Comparison of ENCODE assay signal across 16 cellular contexts in genomic region chr2:112799291-112799975, GRCh38. TPM values are rescaled to one million over a fixed set of nuclear protein-coding genes. Genes with fewer than 3 reads are reported as not detected.
DNase-seq lines count a peak whose midpoint lies in the region; ATAC-seq, FAIRE-seq and TF ChIP-seq lines count a peak whose summit lies in the region.
"Had no signal": no experiment of that assay in that cellular context is flagged by ENCODE, and none has a peak within 500 bp of the region (broad histone marks: within the 10 kb centered on the region; RNA-seq: fewer than 3 reads in every experiment).

No MANE protein-coding gene starts in this region.

- H3K79me2 ChIP-seq in osteoblast (ENCODE audit: insufficient read depth, low read length), result no peaks in the 10 kb centered on the region

- H3K4me3 Mint-ChIP-seq in activated T-cell treated with anti-CD3 and anti-CD28 coated beads, Interleukin-2, amount 50 U/mL, for 72 hours, result peak overlapping the region in 1 of 2 donors; percentile 42
- H3K4me3 Mint-ChIP-seq in stimulated activated naive CD8-positive, alpha-beta T cell treated with anti-CD3 and anti-CD28 coated beads, Interleukin-15, Interleukin-2, amounts not matched to agents 100 ng/mL and 50 ng/mL, for 24 hours, result no peak overlapping the region
- H3K4me3 Mint-ChIP-seq: effector memory CD8-positive, alpha-beta T cell had no signal

- no peak overlapping the region for H2AFZ ChIP-seq in osteoblast (ENCODE audit: low read length)

- H3K27ac ChIP-seq in RWPE2 (ENCODE audit: poor library complexity, severe bottlenecking) (peak overlapping the region; percentile 27), osteoblast (ENCODE audit: low read depth, low read length) (no peak overlapping the region)
- H3K27ac ChIP-seq: brain microvascular endothelial cell, SJCRH30 had no signal

- H3K36me3 ChIP-seq in RWPE2 (ENCODE audit: low read depth) (no peaks in the 10 kb centered on the region), bronchial epithelial cell (ENCODE audit: control insufficient read depth, insufficient read depth, low read length) (no peaks in the 10 kb centered on the region), osteoblast (ENCODE audit: insufficient read depth, low read length) (no peaks in the 10 kb centered on the region)
- H3K36me3 ChIP-seq: brain microvascular endothelial cell, SJCRH30 had no signal

- no peaks in the 10 kb centered on the region for H4K20me1 ChIP-seq in osteoblast (ENCODE audit: insufficient read depth, low read length)

- H3K4me3 ChIP-seq in RWPE2 (ENCODE audit: severe bottlenecking) (no peak overlapping the region), bronchial epithelial cell (ENCODE audit: low read depth, low read length) (no peak overlapping the region), osteoblast (ENCODE audit: insufficient read depth, low read length) (no peak overlapping the region)
- H3K4me3 ChIP-seq: SJCRH30 had no signal

- ATAC-seq in activated T-cell treated with anti-CD3 and anti-CD28 coated beads, Interleukin-2, amount 50 U/mL, for 72 hours (replicated peaks in 1 of 2), result peak; percentile 24 to 29
- ATAC-seq in RWPE2 (ENCODE audit: low read depth) (no peak), GM18870 (IDR thresholded peaks at IDR 0.05; ENCODE audit: unreplicated experiment) (no peak)
- ATAC-seq: activated CD4-positive, CD25-positive, alpha-beta regulatory T cell treated with anti-CD3 and anti-CD28 coated beads, Interleukin-2, amount 50 U/mL, for 24 hours; effector memory CD8-positive, alpha-beta T cell had no signal

- DNase-seq in activated T-cell treated with anti-CD3 and anti-CD28 coated beads, Interleukin-2, amount 50 U/mL, for 72 hours, result no peak
- DNase-seq in activated T-cell treated with anti-CD3 and anti-CD28 coated beads for 4 hours (no peak), RWPE2 (ENCODE audit: low spot score) (no peak), bronchial epithelial cell (ENCODE audit: low read depth) (peak; percentile 52), iPS-NIHi11 (ENCODE audit: low spot score) (no peak), osteoblast (ENCODE audit: insufficient read length, low spot score, missing footprints) (no peak)
- DNase-seq: activated effector memory CD4-positive, alpha-beta T cell treated with Interleukin-2 at 50 U/mL for 16 hours; brain microvascular endothelial cell; effector memory CD8-positive, alpha-beta T cell; NCI-H1694 treated with DMSO at 0.1 percent for 48 hours; NCI-H748 treated with DMSO at 0.1 percent for 48 hours; SJCRH30; stimulated activated CD4-positive, alpha-beta T cell treated with anti-CD3 and anti-CD28 coated beads, Interleukin-1b, Interleukin-23, amount 100 ng/mL, for 48 hours had no signal

- H3K9me3 Mint-ChIP-seq in activated T-cell treated with anti-CD3 and anti-CD28 coated beads, Interleukin-2, amount 50 U/mL, for 72 hours, result no peaks in the 10 kb centered on the region
- no peaks in the 10 kb centered on the region for H3K9me3 Mint-ChIP-seq in stimulated activated naive CD8-positive, alpha-beta T cell treated with anti-CD3 and anti-CD28 coated beads, Interleukin-15, Interleukin-2, amounts not matched to agents 100 ng/mL and 50 ng/mL, for 24 hours
- H3K9me3 Mint-ChIP-seq: effector memory CD8-positive, alpha-beta T cell had no signal

- peaks cover 7% of the 10 kb centered on the region for H3K27me3 Mint-ChIP-seq in activated T-cell treated with anti-CD3 and anti-CD28 coated beads, Interleukin-2, amount 50 U/mL, for 72 hours (ENCODE audit: low read depth)
- no peaks in the 10 kb centered on the region for H3K27me3 Mint-ChIP-seq in stimulated activated naive CD8-positive, alpha-beta T cell treated with anti-CD3 and anti-CD28 coated beads, Interleukin-15, Interleukin-2, amounts not matched to agents 100 ng/mL and 50 ng/mL, for 24 hours
- H3K27me3 Mint-ChIP-seq: effector memory CD8-positive, alpha-beta T cell had no signal

- peaks cover 18% of the 10 kb centered on the region for H3K4me1 Mint-ChIP-seq in activated T-cell treated with anti-CD3 and anti-CD28 coated beads, Interleukin-2, amount 50 U/mL, for 72 hours (ENCODE audit: low read depth)
- peaks cover 27% of the 10 kb centered on the region for H3K4me1 Mint-ChIP-seq in stimulated activated naive CD8-positive, alpha-beta T cell treated with anti-CD3 and anti-CD28 coated beads, Interleukin-15, Interleukin-2, amounts not matched to agents 100 ng/mL and 50 ng/mL, for 24 hours (ENCODE audit: low read depth)

- no peak overlapping the region for H3K4me2 ChIP-seq in osteoblast (ENCODE audit: insufficient read depth, low read length)

- H3K27ac Mint-ChIP-seq in activated T-cell treated with anti-CD3 and anti-CD28 coated beads, Interleukin-2, amount 50 U/mL, for 72 hours, result no peak overlapping the region
- peak overlapping the region; percentile 3 for H3K27ac Mint-ChIP-seq in stimulated activated naive CD8-positive, alpha-beta T cell treated with anti-CD3 and anti-CD28 coated beads, Interleukin-15, Interleukin-2, amounts not matched to agents 100 ng/mL and 50 ng/mL, for 24 hours
- H3K27ac Mint-ChIP-seq: effector memory CD8-positive, alpha-beta T cell had no signal

- TF ChIP-seq CTCF in RWPE2 (IDR thresholded peaks at IDR 0.05; ENCODE audit: poor library complexity, severe bottlenecking) (no peak), bronchial epithelial cell (IDR thresholded peaks at IDR 0.05; ENCODE audit: insufficient read depth, low read length, severe bottlenecking) (no peak), osteoblast (IDR thresholded peaks at IDR 0.05; ENCODE audit: extremely low read depth, low read depth, low read length) (no peak)

- H3K36me3 Mint-ChIP-seq in activated T-cell treated with anti-CD3 and anti-CD28 coated beads, Interleukin-2, amount 50 U/mL, for 72 hours (ENCODE audit: insufficient read depth in 2 of 2), result peaks cover 0 to 4% of the 10 kb centered on the region in 2 donors
- no peaks in the 10 kb centered on the region for H3K36me3 Mint-ChIP-seq in stimulated activated naive CD8-positive, alpha-beta T cell treated with anti-CD3 and anti-CD28 coated beads, Interleukin-15, Interleukin-2, amounts not matched to agents 100 ng/mL and 50 ng/mL, for 24 hours (ENCODE audit: low read depth)

- H3K9me3 ChIP-seq in RWPE2 (ENCODE audit: severe bottlenecking) (no peaks in the 10 kb centered on the region), osteoblast (ENCODE audit: low read depth, low read length) (no peaks in the 10 kb centered on the region)
- H3K9me3 ChIP-seq: SJCRH30 had no signal

- H3K27me3 ChIP-seq in RWPE2 (ENCODE audit: insufficient read depth, poor library complexity, severe bottlenecking) (no peaks in the 10 kb centered on the region), bronchial epithelial cell (ENCODE audit: control insufficient read depth, insufficient read depth, low read length) (no peaks in the 10 kb centered on the region), osteoblast (ENCODE audit: insufficient read depth, low read length) (no peaks in the 10 kb centered on the region)
- H3K27me3 ChIP-seq: brain microvascular endothelial cell, SJCRH30 had no signal

- peaks cover 31% of the 10 kb centered on the region for H3K4me1 ChIP-seq in RWPE2 (ENCODE audit: insufficient read depth, poor library complexity, severe bottlenecking)
- H3K4me1 ChIP-seq in osteoblast (ENCODE audit: insufficient read depth, low read length), result peaks cover 16% of the 10 kb centered on the region
- H3K4me1 ChIP-seq: SJCRH30 had no signal

- no peak for FAIRE-seq in bronchial epithelial cell (lab: Jason Lieb, UNC)

RNA-seq across cellular contexts. Expression of gene IL1A, which starts 15.1 kb away (rescaled TPM):
- total RNA-seq in activated T-cell treated with anti-CD3 and anti-CD28 coated beads, Interleukin-2, amount 50 U/mL, for 72 hours, result 1 to 10 TPM; 1.4 to 6.6 TPM
- total RNA-seq in bronchial epithelial cell, result 53.5 and 82.7 TPM in 2 replicates
- not detected in 2 replicates for total RNA-seq in osteoblast
- total RNA-seq: SJCRH30 had no signal

RNA-seq across cellular contexts. Expression of gene CKAP2L, which starts 35.0 kb away (rescaled TPM):
- 10 to 100 TPM; 45.5 to 47.7 TPM for total RNA-seq in activated T-cell treated with anti-CD3 and anti-CD28 coated beads, Interleukin-2, amount 50 U/mL, for 72 hours
- 0.13 and 0.26 TPM in 2 replicates for total RNA-seq in bronchial epithelial cell
- 1.1 and 1.5 TPM in 2 replicates for total RNA-seq in osteoblast

RNA-seq across cellular contexts. Expression of gene IL1B, which starts 37.1 kb away (rescaled TPM):
- total RNA-seq in activated T-cell treated with anti-CD3 and anti-CD28 coated beads, Interleukin-2, amount 50 U/mL, for 72 hours, result under 1 TPM in 1 of 2 donors, not detected in 1; 0.14 TPM
- total RNA-seq in bronchial epithelial cell (22.6 and 41.0 TPM in 2 replicates), osteoblast (0.36 TPM in 1 of 2 replicates, not detected in the other)
- total RNA-seq: SJCRH30 had no signal

Comparison
In these comparisons a context has a peak if more than half of its experiments do, and no peak if none do; other contexts are left out.
1. ATAC-seq: peak in activated T-cell treated with anti-CD3 and anti-CD28 coated beads, Interleukin-2, amount 50 U/mL, for 72 hours (2 of 2); none in RWPE2 (single experiment) and GM18870 (single experiment).
2. RNA of gene CKAP2L, which starts 35.0 kb away (total RNA-seq): 45.5 to 47.7 TPM in activated T-cell treated with anti-CD3 and anti-CD28 coated beads, Interleukin-2, amount 50 U/mL, for 72 hours; 1.1 to 1.5 TPM in osteoblast and 0.13 to 0.26 TPM in bronchial epithelial cell; every median in the first group is over 10 times any median in the second.
3. RNA of gene IL1B, which starts 37.1 kb away (total RNA-seq): 22.6 to 41.0 TPM in bronchial epithelial cell; 0.36 TPM in osteoblast and 0.14 TPM in activated T-cell treated with anti-CD3 and anti-CD28 coated beads, Interleukin-2, amount 50 U/mL, for 72 hours; every median in the first group is over 10 times any median in the second.